Comparison of ENCODE assay signal across 1 cellular context in the genomic region with DNA sequence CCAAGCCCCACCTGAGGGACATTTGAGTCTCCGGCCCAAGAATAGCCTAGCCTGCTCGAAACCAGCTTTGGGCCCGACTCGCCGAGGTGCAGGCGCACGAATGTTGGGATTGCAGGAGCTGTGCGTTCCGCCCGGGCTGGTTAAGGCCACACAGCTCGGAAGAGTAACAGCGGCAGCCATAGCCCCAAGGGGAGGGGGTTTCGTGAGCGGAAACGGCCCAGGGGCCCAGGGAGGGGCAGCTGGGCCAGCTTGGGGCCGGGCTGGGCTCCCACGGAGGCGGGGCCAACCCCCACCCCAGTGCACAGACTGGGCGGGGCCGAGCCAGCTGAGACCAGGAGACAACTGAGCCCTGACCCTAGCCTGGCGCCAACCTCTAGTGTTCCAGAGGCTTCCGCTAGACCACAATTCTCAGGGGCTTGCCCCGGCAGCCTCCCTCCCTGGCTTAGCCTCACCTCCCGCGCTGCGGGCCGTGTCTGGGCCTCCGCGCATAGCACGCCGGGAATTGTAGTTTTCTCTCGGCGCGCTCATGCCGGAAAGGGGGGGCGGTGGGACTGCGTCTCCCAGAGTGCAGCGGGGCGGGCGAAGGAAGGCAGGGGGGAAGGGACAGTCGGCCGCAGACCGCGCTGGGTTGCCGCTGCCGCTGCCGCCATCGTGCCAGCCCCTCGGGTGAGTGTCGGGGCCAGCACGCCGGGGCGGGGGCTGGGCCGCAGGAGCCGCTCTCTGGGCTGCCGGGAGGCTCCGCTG.
TF ChIP-seq lines count a peak whose summit lies in the region.

NUTF2 (plus strand) TSS at position 614 of the 744 bp plus-strand sequence. CDS start 18,198 bp downstream, outside the sequence.

TF ChIP-seq in HepG2, 621 proteins besides CTCF, POLR2A, EP300 and RAD21 (continued from another document and continues in another):
- TF ChIP-seq AKNA (CRISPR knock-in tag; IDR thresholded peaks at IDR 0.05; ENCODE audit: borderline replicate concordance): no peak
- TF ChIP-seq FOXM1 (CRISPR knock-in tag; IDR thresholded peaks at IDR 0.05): peak; percentile 23; the same call in 1 of the 2 replicates
- TF ChIP-seq, protein P1, sequence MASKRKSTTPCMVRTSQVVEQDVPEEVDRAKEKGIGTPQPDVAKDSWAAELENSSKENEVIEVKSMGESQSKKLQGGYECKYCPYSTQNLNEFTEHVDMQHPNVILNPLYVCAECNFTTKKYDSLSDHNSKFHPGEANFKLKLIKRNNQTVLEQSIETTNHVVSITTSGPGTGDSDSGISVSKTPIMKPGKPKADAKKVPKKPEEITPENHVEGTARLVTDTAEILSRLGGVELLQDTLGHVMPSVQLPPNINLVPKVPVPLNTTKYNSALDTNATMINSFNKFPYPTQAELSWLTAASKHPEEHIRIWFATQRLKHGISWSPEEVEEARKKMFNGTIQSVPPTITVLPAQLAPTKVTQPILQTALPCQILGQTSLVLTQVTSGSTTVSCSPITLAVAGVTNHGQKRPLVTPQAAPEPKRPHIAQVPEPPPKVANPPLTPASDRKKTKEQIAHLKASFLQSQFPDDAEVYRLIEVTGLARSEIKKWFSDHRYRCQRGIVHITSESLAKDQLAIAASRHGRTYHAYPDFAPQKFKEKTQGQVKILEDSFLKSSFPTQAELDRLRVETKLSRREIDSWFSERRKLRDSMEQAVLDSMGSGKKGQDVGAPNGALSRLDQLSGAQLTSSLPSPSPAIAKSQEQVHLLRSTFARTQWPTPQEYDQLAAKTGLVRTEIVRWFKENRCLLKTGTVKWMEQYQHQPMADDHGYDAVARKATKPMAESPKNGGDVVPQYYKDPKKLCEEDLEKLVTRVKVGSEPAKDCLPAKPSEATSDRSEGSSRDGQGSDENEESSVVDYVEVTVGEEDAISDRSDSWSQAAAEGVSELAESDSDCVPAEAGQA (IDR thresholded peaks at IDR 0.05; ENCODE audit: low read depth): peak; percentile 76; the same call in 1 of the 2 replicates
- TF ChIP-seq, protein P1 (CRISPR knock-in tag; IDR thresholded peaks at IDR 0.05; ENCODE audit: borderline replicate concordance): 0 out of 2 replicates have a peak, but pooled peaks have one; percentile 32
- no peak for TF ChIP-seq RFXANK (CRISPR knock-in tag; IDR thresholded peaks at IDR 0.05)
- 0 out of 2 replicates have a peak, but pooled peaks have one; percentile 54 for TF ChIP-seq ZKSCAN1 (IDR thresholded peaks at IDR 0.05; ENCODE audit: low read length)
- TF ChIP-seq ZNF773 (CRISPR knock-in tag; IDR thresholded peaks at IDR 0.05; ENCODE audit: borderline replicate concordance): no peak; the same call in 1 of the 2 replicates
- 0 out of 2 replicates have a peak, but pooled peaks have one; percentile 32 for TF ChIP-seq ZKSCAN8 (CRISPR knock-in tag; IDR thresholded peaks at IDR 0.05; ENCODE audit: borderline replicate concordance)
- TF ChIP-seq ZNF839 (CRISPR knock-in tag; IDR thresholded peaks at IDR 0.05; ENCODE audit: borderline replicate concordance): peak; percentile 70; the same call in 1 of the 2 replicates
- peak; percentile 89 for TF ChIP-seq HNRNPK (IDR thresholded peaks at IDR 0.05; ENCODE audit: low read depth, low read length, poor library complexity, severe bottlenecking)
- no peak for TF ChIP-seq SP140L (CRISPR knock-in tag; IDR thresholded peaks at IDR 0.05; ENCODE audit: borderline replicate concordance)
- TF ChIP-seq SKIL (CRISPR knock-in tag; IDR thresholded peaks at IDR 0.05; ENCODE audit: borderline replicate concordance): peak; percentile 90
- peak; percentile 84 for TF ChIP-seq KAT8 (CRISPR knock-in tag; IDR thresholded peaks at IDR 0.05)
- TF ChIP-seq SIN3A (IDR thresholded peaks at IDR 0.05; ENCODE audit: borderline replicate concordance, low read depth, low read length): peak; percentile 85; the same call in 1 of the 2 replicates
- no peak for TF ChIP-seq ZBTB43 (CRISPR knock-in tag; conservative IDR thresholded peaks at IDR 0.05)
- TF ChIP-seq HMGA1 (CRISPR knock-in tag; conservative IDR thresholded peaks at IDR 0.05): no peak
- peak; percentile 67; the same call in 1 of the 2 replicates for TF ChIP-seq ZNF44 (CRISPR knock-in tag; IDR thresholded peaks at IDR 0.05)
- TF ChIP-seq ZNF264 (CRISPR knock-in tag; IDR thresholded peaks at IDR 0.05): peak; percentile 80
- no peak for TF ChIP-seq MTF2 (CRISPR knock-in tag; IDR thresholded peaks at IDR 0.05; ENCODE audit: borderline replicate concordance)
- TF ChIP-seq CREB3 (CRISPR knock-in tag; IDR thresholded peaks at IDR 0.05): 0 out of 2 replicates have a peak, but pooled peaks have one; percentile 43
- no peak; the same call in 1 of the 2 replicates for TF ChIP-seq ZNF3 (CRISPR knock-in tag; IDR thresholded peaks at IDR 0.05)
- TF ChIP-seq PCBP2 (optimal IDR thresholded peaks at IDR 0.05; ENCODE audit: low read depth, low read length, poor library complexity, severe bottlenecking): no peak
- 0 out of 2 replicates have a peak, but pooled peaks have one; percentile 24 for TF ChIP-seq KLF6 (CRISPR knock-in tag; IDR thresholded peaks at IDR 0.05)
- peak; percentile 84 for TF ChIP-seq IRF2 (CRISPR knock-in tag; IDR thresholded peaks at IDR 0.05)
- TF ChIP-seq, protein P2, sequence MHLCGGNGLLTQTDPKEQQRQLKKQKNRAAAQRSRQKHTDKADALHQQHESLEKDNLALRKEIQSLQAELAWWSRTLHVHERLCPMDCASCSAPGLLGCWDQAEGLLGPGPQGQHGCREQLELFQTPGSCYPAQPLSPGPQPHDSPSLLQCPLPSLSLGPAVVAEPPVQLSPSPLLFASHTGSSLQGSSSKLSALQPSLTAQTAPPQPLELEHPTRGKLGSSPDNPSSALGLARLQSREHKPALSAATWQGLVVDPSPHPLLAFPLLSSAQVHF (CRISPR knock-in tag; IDR thresholded peaks at IDR 0.05): no peak
- TF ChIP-seq, protein P3, sequence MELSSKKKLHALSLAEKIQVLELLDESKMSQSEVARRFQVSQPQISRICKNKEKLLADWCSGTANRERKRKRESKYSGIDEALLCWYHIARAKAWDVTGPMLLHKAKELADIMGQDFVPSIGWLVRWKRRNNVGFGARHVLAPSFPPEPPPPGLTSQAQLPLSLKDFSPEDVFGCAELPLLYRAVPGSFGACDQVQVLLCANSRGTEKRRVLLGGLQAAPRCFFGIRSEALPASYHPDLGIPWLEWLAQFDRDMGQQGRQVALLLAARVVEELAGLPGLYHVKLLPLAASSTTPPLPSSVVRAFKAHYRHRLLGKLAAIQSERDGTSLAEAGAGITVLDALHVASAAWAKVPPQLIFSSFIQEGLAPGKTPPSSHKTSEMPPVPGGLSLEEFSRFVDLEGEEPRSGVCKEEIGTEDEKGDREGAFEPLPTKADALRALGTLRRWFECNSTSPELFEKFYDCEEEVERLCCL (CRISPR knock-in tag; IDR thresholded peaks at IDR 0.05; ENCODE audit: borderline replicate concordance): 0 out of 2 replicates have a peak, but pooled peaks have one; percentile 41
- no peak for TF ChIP-seq PREB (CRISPR knock-in tag; IDR thresholded peaks at IDR 0.05)
- TF ChIP-seq ZNF800 (CRISPR knock-in tag; IDR thresholded peaks at IDR 0.05): peak; percentile 13; the same call in 1 of the 2 replicates
